In the genomic region with DNA sequence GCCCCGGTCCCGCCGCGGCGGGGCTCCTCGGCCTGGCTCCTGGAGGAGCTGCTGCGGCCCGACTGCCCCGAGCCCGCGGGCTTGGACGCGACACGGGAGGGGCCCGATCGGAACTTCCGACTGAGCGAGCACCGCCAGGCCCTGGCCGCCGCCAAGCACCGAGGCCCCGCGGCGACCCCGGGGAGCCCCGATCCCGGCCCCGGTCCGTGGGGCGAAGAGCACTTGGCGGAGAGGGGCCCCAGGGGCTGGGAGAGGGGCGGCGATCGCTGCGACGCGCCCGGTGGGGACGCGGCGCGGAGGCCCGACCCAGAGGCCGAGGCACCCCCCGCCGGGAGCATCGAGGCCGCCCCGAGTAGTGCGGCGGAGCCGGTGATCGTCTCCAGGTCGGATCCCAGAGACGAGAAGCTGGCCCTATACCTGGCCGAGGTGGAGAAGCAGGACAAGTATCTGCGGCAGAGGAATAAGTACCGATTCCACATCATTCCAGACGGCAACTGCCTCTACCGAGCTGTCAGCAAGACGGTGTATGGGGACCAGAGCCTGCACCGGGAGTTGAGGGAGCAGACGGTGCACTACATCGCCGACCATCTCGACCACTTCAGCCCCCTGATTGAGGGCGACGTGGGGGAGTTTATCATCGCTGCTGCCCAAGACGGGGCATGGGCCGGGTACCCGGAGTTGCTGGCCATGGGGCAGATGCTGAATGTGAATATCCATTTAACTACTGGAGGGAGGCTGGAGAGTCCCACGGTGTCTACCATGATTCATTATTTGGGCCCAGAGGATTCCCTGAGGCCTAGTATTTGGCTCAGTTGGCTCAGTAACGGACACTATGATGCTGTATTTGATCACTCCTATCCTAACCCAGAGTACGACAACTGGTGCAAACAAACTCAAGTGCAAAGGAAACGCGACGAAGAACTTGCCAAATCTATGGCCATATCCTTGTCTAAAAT, we compare ENCODE assay signal across 8 cellular contexts. TPM values are rescaled to one million over a fixed set of nuclear protein-coding genes. Genes with fewer than 3 reads are reported as not detected.
A peak's percentile ranks its signal among the peaks of the same experiment; 100 is the strongest.
DNase-seq lines count a peak whose midpoint lies in the region; ATAC-seq, FAIRE-seq and TF ChIP-seq lines count a peak whose summit lies in the region.

No MANE protein-coding gene starts in this region.

- 2% methylated on average over 79 of the region's 79 CpGs for WGBS in urinary bladder

- H3K4me3 Mint-ChIP-seq in HFFc6 = peak overlapping the region; percentile 92

- peak; percentile 22 for DNase-seq in GM12891 (ENCODE audit: insufficient read length, low spot score)
- peak; percentile 46 for DNase-seq in HFFc6
- DNase-seq in NCI-H226 = peak; percentile 18
- peak; percentile 22 for DNase-seq in activated effector memory CD4-positive, alpha-beta T cell treated with Interleukin-2 at 50 U/mL for 16 hours
- DNase-seq in foreskin keratinocyte = peak in 1 of 2 donors; percentile 61
- no peak for DNase-seq in NCI-H1048 (lab: John Stamatoyannopoulos, UW)

- H3K4me3 ChIP-seq in neutrophil (ENCODE audit: low read depth in 1 of 2, low read length in 1 of 2) (peak overlapping the region; percentile 64 to 79), urinary bladder (ENCODE audit: low read depth, low read length) (peak overlapping the region; percentile 100)

- H3K36me3 Mint-ChIP-seq in HFFc6 (ENCODE audit: low read depth) = no peaks in the 10 kb centered on the region

- peak; percentile 42 for ATAC-seq in foreskin keratinocyte

- TF ChIP-seq CTCF in HFFc6 (IDR thresholded peaks at IDR 0.05) = no peak
- no peak for TF ChIP-seq CTCF in foreskin keratinocyte (conservative IDR thresholded peaks at IDR 0.05)
- no peak for TF ChIP-seq CTCF in neutrophil (IDR thresholded peaks at IDR 0.05)

- H3K4me1 ChIP-seq in foreskin keratinocyte = no peaks in the 10 kb centered on the region
- H3K4me1 ChIP-seq in neutrophil (ENCODE audit: control insufficient read depth in 1 of 2, insufficient read depth in 1 of 2, low read depth in 1 of 2, low read length in 1 of 2) = peaks cover 30 to 43% of the 10 kb centered on the region in 2 experiments
- H3K4me1 ChIP-seq in urinary bladder (ENCODE audit: insufficient read depth) = no peaks in the 10 kb centered on the region

- no peaks in the 10 kb centered on the region for H3K9me3 ChIP-seq in neutrophil

- peak; percentile 28 for FAIRE-seq in GM12891 (lab: Jason Lieb, UNC)

- no peaks in the 10 kb centered on the region for H3K9me3 Mint-ChIP-seq in HFFc6

- H3K27me3 Mint-ChIP-seq in HFFc6 (ENCODE audit: insufficient read depth) = peaks cover under 1% of the 10 kb centered on the region; the same call in 1 of the 2 replicates

- no peak for TF ChIP-seq POLR2A in GM12891 (IDR thresholded peaks at IDR 0.05; ENCODE audit: low read depth, low read length)

- peaks cover 5% of the 10 kb centered on the region for H3K36me3 ChIP-seq in neutrophil
- no peaks in the 10 kb centered on the region for H3K36me3 ChIP-seq in urinary bladder (ENCODE audit: insufficient read depth)

- H3K27me3 ChIP-seq in foreskin keratinocyte (no peaks in the 10 kb centered on the region), neutrophil (no peaks in the 10 kb centered on the region)

- peak overlapping the region; percentile 80 for H3K27ac ChIP-seq in foreskin keratinocyte
- peak overlapping the region; percentile 98 for H3K27ac ChIP-seq in neutrophil
- H3K27ac ChIP-seq in urinary bladder (ENCODE audit: low read depth) = peak overlapping the region; percentile 97

- peak overlapping the region; percentile 88 for H3K27ac Mint-ChIP-seq in HFFc6

- H3K4me1 Mint-ChIP-seq in HFFc6 (ENCODE audit: low read depth) = peaks cover 29% of the 10 kb centered on the region

TF ChIP-seq in GM12891, 5 proteins besides CTCF, POLR2A, EP300 and RAD21:
- TF ChIP-seq POU2F2 (IDR thresholded peaks at IDR 0.05; ENCODE audit: low read depth, low read length) = no peak
- TF ChIP-seq POLR2AphosphoS5 (IDR thresholded peaks at IDR 0.05; ENCODE audit: low read depth, low read length) = no peak
- TF ChIP-seq SPI1 (IDR thresholded peaks at IDR 0.05; ENCODE audit: low read depth, low read length) = no peak
- no peak for TF ChIP-seq TAF1 (IDR thresholded peaks at IDR 0.05; ENCODE audit: low read depth, low read length)
- no peak for TF ChIP-seq PAX5 (IDR thresholded peaks at IDR 0.05; ENCODE audit: insufficient read depth, low read length, severe bottlenecking)
TF ChIP-seq in GM12891: peak in this region for 0.

RNA-seq across cellular contexts. Expression of gene OTUD1, which starts 1.3 kb away (rescaled TPM):
- polyA plus RNA-seq in GM12891 (2012; ENCODE audit: low read depth, missing spikeins) = 1.1 TPM
- total RNA-seq in HFFc6 (2021; fragmentation: NEBNext Ultra II Directional; extraction: Animal tissue kit (Norgen Biotek cat#: 25700)) = 1 to 10 TPM; 3.6 to 4.9 (median 4.0) TPM
- total RNA-seq in foreskin keratinocyte = 5.5 and 7.6 TPM in 2 replicates
- 3.0 and 4.5 TPM in 2 replicates for polyA plus RNA-seq in foreskin keratinocyte
- 13.5 TPM for total RNA-seq in urinary bladder
- polyA plus RNA-seq in urinary bladder = 9.8 TPM
